Comparison of ENCODE assay signal across 8 cellular contexts in genomic region chr20:4813839-4814695, GRCh38. TPM values are rescaled to one million over a fixed set of nuclear protein-coding genes. Genes with fewer than 3 reads are reported as not detected.
DNase-seq lines count a peak whose midpoint lies in the region; ATAC-seq and TF ChIP-seq lines count a peak whose summit lies in the region.

No MANE protein-coding gene starts in this region.

- peak overlapping the region; percentile 91 for H3K4me3 Mint-ChIP-seq in activated naive CD4-positive, alpha-beta T cell treated with anti-CD3 and anti-CD28 coated beads, Interleukin-2, amount 10 ng/mL, durations not matched to agents 7 days and 5 days

- H3K4me1 ChIP-seq in Karpas-422 (ENCODE audit: low read length) (peaks cover 96% of the 10 kb centered on the region), liver (ENCODE audit: control insufficient read depth in 4 of 4, insufficient read depth in 4 of 4, low read length in 3 of 4) (peaks cover 0 to 10% (median 3%) of the 10 kb centered on the region in 4 donors), tibial nerve (peaks cover 0 to 57% (median 33%) of the 10 kb centered on the region in 4 donors)

- H3K4me1 Mint-ChIP-seq in activated naive CD4-positive, alpha-beta T cell treated with anti-CD3 and anti-CD28 coated beads, Interleukin-2, amount 10 ng/mL, durations not matched to agents 7 days and 5 days = peaks cover 79% of the 10 kb centered on the region

- H3K9ac ChIP-seq in Karpas-422 (ENCODE audit: low read length) = peak overlapping the region; percentile 88
- H3K9ac ChIP-seq in liver (ENCODE audit: low read depth in 1 of 2, low read length in 2 of 2) = peak overlapping the region; percentile 36 to 66

- H3K9me3 Mint-ChIP-seq in activated naive CD4-positive, alpha-beta T cell treated with anti-CD3 and anti-CD28 coated beads, Interleukin-2, amount 10 ng/mL, durations not matched to agents 7 days and 5 days = no peaks in the 10 kb centered on the region

- H3K27ac ChIP-seq in Karpas-422 (ENCODE audit: low read length) (peak overlapping the region; percentile 99), liver (ENCODE audit: low read depth in 1 of 2, low read length in 2 of 2) (peak overlapping the region; percentile 72 to 82), tibial nerve (peak overlapping the region; percentile 41 to 87 (median 81)), RWPE1 (no peak overlapping the region)

- no peaks in the 10 kb centered on the region for H3K9me2 ChIP-seq in Karpas-422 (replicated peaks; ENCODE audit: insufficient read depth, low read length)

- H3K4me3 ChIP-seq in GM12864 (ENCODE audit: low read depth, low read length) = peak overlapping the region; percentile 61
- H3K4me3 ChIP-seq in Karpas-422 (ENCODE audit: low read length) = peak overlapping the region; percentile 66
- no peak overlapping the region for H3K4me3 ChIP-seq in liver (ENCODE audit: low read depth in 1 of 3, low read length in 3 of 3)
- H3K4me3 ChIP-seq in tibial nerve = peak overlapping the region in 2 of 4 donors; percentile 33 to 39

- ATAC-seq in GM21576 (IDR thresholded peaks at IDR 0.05; ENCODE audit: unreplicated experiment) = peak; percentile 45

- H3K27me3 ChIP-seq in Karpas-422 (ENCODE audit: low read length) (no peaks in the 10 kb centered on the region), liver (ENCODE audit: control insufficient read depth in 4 of 4, insufficient read depth in 4 of 4, low read length in 3 of 4) (no peaks in the 10 kb centered on the region), tibial nerve (peaks cover 0 to 2% of the 10 kb centered on the region in 2 donors)

- H3K9me3 ChIP-seq in Karpas-422 (ENCODE audit: low read length) = no peaks in the 10 kb centered on the region
- H3K9me3 ChIP-seq in liver (ENCODE audit: control insufficient read depth in 4 of 4, low read length in 3 of 4) = no peaks in the 10 kb centered on the region
- H3K9me3 ChIP-seq in tibial nerve = no peaks in the 10 kb centered on the region

- H3K27me3 Mint-ChIP-seq in activated naive CD4-positive, alpha-beta T cell treated with anti-CD3 and anti-CD28 coated beads, Interleukin-2, amount 10 ng/mL, durations not matched to agents 7 days and 5 days = no peaks in the 10 kb centered on the region

- peak in 1 of 2 donors; percentile 28 for TF ChIP-seq POLR2A in tibial nerve (IDR thresholded peaks at IDR 0.05)

- H2AFZ ChIP-seq in Karpas-422 (ENCODE audit: low read length) = no peak overlapping the region

- H3K27ac Mint-ChIP-seq in activated naive CD4-positive, alpha-beta T cell treated with anti-CD3 and anti-CD28 coated beads, Interleukin-2, amount 10 ng/mL, durations not matched to agents 7 days and 5 days = peak overlapping the region; percentile 98

- TF ChIP-seq EP300 in tibial nerve (IDR thresholded peaks at IDR 0.05) = peak; percentile 42 to 78

- H3K79me2 ChIP-seq in Karpas-422 (ENCODE audit: low read length) = peaks cover 47% of the 10 kb centered on the region

- CTCF ChIA-PET in activated naive CD4-positive, alpha-beta T cell treated with anti-CD3 and anti-CD28 coated beads, Interleukin-2, amount 10 ng/mL, durations not matched to agents 7 days and 5 days (lab: Charles Lee) = interaction anchor here (1.0 to 1.5 kb wide), 4 partner anchors 11 to 159 kb away, joined by 3 to 4 read pairs (median 4); no protein-coding TSS in a partner anchor
- CTCF ChIA-PET in RWPE1 (lab: Yijun Ruan, JAX) = no interaction called here

- H3K36me3 Mint-ChIP-seq in activated naive CD4-positive, alpha-beta T cell treated with anti-CD3 and anti-CD28 coated beads, Interleukin-2, amount 10 ng/mL, durations not matched to agents 7 days and 5 days = peaks cover 73% of the 10 kb centered on the region

- peak; percentile 89 for DNase-seq in GM12864 (ENCODE audit: low read depth)
- peak; percentile 89 for DNase-seq in Karpas-422
- DNase-seq in activated naive CD4-positive, alpha-beta T cell treated with anti-CD3 and anti-CD28 coated beads, Interleukin-2, amount 10 ng/mL, durations not matched to agents 7 days and 5 days = peak; percentile 79
- peak in 1 of 2 donors; percentile 56 for DNase-seq in tibial nerve (ENCODE audit: low spot score in 2 of 2)
- DNase-seq in putamen (ENCODE audit: low spot score) = no peak
- no peak for DNase-seq in RWPE1 (ENCODE audit: low spot score)

- H3K36me3 ChIP-seq in Karpas-422 (ENCODE audit: insufficient read depth, low read length) (peaks cover 44% of the 10 kb centered on the region), liver (ENCODE audit: control insufficient read depth in 4 of 4, insufficient read depth in 3 of 4, low read depth in 1 of 4, low read length in 3 of 4) (no peaks in the 10 kb centered on the region), tibial nerve (no peaks in the 10 kb centered on the region)

- WGBS in liver = 56% methylated on average over 13 of the region's 13 CpGs
- WGBS in tibial nerve, 2 donors = 51 to 63% methylated on average over 9 to 13 of the region's 13 CpGs

- POLR2A ChIA-PET in RWPE1 (lab: Yijun Ruan, JAX; ENCODE audit: low non-redundant PET) = no interaction called here

- peak overlapping the region; percentile 81 for H3K4me2 ChIP-seq in Karpas-422 (ENCODE audit: low read depth, low read length, poor library complexity, severe bottlenecking)

- TF ChIP-seq CTCF in GM12864 (IDR thresholded peaks at IDR 0.05; ENCODE audit: low read depth, low read length, missing control alignments) = no peak
- no peak for TF ChIP-seq CTCF in liver (IDR thresholded peaks at IDR 0.05; ENCODE audit: low read depth, low read length, missing input control)
- no peak for TF ChIP-seq CTCF in tibial nerve (IDR thresholded peaks at IDR 0.05)
- TF ChIP-seq CTCF in RWPE1 (conservative IDR thresholded peaks at IDR 0.05; ENCODE audit: low read depth) = no peak

- H4K20me1 ChIP-seq in Karpas-422 (ENCODE audit: insufficient read depth, low read depth, low read length) = peaks cover 10% of the 10 kb centered on the region; the same call in 1 of the 2 replicates

- TF ChIP-seq RAD21 in liver (IDR thresholded peaks at IDR 0.05) = peak in 1 of 2 donors; percentile 11

TF ChIP-seq in liver, 16 proteins besides CTCF, POLR2A, EP300 and RAD21:
- TF ChIP-seq HNF4A (conservative IDR thresholded peaks at IDR 0.05) = no peak
- no peak for TF ChIP-seq JUND (IDR thresholded peaks at IDR 0.05)
- no peak for TF ChIP-seq FOXA1 (IDR thresholded peaks at IDR 0.05)
- no peak for TF ChIP-seq HNF4G (IDR thresholded peaks at IDR 0.05)
- no peak for TF ChIP-seq RXRA (IDR thresholded peaks at IDR 0.05)

RNA-seq across cellular contexts. Expression of gene RASSF2, which starts 9.3 kb away (rescaled TPM):
- 171 and 190 TPM in 2 replicates for total RNA-seq in Karpas-422 (2014; rRNA removed; shearing (Covaris generic); ENCODE audit: low replicate concordance)
- total RNA-seq in liver (10 to 100 TPM in 1 of 2 donors, 1 to 10 TPM in 1; 7.2 to 14.6 TPM), tibial nerve (10 to 100 TPM; 28.2 to 48.8 (median 32.7) TPM)
- polyA plus RNA-seq in liver = 1 to 10 TPM; 1.2 to 2.2 TPM

Comparison
In these comparisons a context has a peak if more than half of its experiments do, and no peak if none do; other contexts are left out.
1. DNase-seq: peak in GM12864 (single experiment), Karpas-422 (single experiment) and activated naive CD4-positive, alpha-beta T cell treated with anti-CD3 and anti-CD28 coated beads, Interleukin-2, amount 10 ng/mL, durations not matched to agents 7 days and 5 days (single experiment); none in putamen (single experiment) and RWPE1 (single experiment).
2. H3K4me3 ChIP-seq: peak in GM12864 (single experiment) and Karpas-422 (single experiment); none in liver (0 of 3).